ENCODE assay signal across 8 cellular contexts in the genomic region with DNA sequence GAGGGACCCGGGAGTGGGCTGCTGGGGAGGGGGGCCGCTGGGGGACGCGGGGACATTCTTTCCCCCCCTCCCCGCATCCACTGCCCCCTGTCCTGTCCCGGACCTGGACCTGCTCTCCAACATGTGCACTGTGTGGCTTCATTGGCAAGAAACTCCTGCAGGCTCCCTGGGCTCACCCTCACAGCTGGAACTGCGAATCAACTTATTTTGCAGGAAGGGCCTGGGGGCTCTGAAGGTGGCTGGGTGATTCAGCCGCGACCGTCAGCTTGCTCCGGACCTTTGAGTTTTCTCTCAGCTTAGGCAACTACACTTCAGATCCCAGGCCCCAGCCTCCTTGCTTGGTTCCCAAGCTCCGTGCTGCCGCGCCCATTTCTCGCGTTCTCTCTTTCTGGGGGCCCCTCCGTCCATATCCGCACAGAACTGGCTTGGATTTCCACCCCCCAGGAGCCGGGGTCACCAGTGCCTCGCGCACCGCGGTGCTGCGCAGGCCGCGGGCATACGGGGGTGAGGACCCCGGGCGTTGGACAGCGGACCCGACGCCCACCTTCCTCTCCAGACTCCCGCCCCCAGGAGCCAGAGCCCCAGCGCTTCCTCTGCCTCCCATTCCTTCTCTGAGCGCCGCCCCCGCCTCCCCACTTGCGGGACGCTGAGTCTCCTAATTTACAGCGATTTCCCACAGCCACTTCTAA. TPM values are rescaled to one million over a fixed set of nuclear protein-coding genes. Genes with fewer than 3 reads are reported as not detected.
DNase-seq lines count a peak whose midpoint lies in the region; ATAC-seq and TF ChIP-seq lines count a peak whose summit lies in the region.

No MANE protein-coding gene starts in this region.

- WGBS in SK-N-SH (ENCODE audit: low lambda C conversion rate), result 53% methylated on average over 40 of the region's 40 CpGs

- H3K27me3 ChIP-seq in SK-N-SH (ENCODE audit: insufficient read depth) (no peaks in the 10 kb centered on the region), fibroblast of lung (ENCODE audit: control insufficient read depth, insufficient read depth, low read length) (no peaks in the 10 kb centered on the region), osteoblast (ENCODE audit: insufficient read depth, low read length) (no peaks in the 10 kb centered on the region)

- no peak for TF ChIP-seq RAD21 in SK-N-SH (IDR thresholded peaks at IDR 0.05; ENCODE audit: low read length)

- TF ChIP-seq CTCF in GM12865 (IDR thresholded peaks at IDR 0.05; ENCODE audit: insufficient read depth, low read depth, low read length, missing control alignments) (no peak), SK-N-SH (IDR thresholded peaks at IDR 0.05) (no peak), fibroblast of lung (conservative IDR thresholded peaks at IDR 0.05 in 1 of 2, IDR thresholded peaks at IDR 0.05 in 1 of 2; ENCODE audit: low read depth in 1 of 2, low read length in 2 of 2) (no peak), osteoblast (IDR thresholded peaks at IDR 0.05; ENCODE audit: extremely low read depth, low read depth, low read length) (no peak)

- H3K4me2 ChIP-seq in SK-N-SH, result peak overlapping the region; percentile 98
- peak overlapping the region; percentile 98 for H3K4me2 ChIP-seq in fibroblast of lung (ENCODE audit: extremely low read depth, insufficient read depth, low read length)
- H3K4me2 ChIP-seq in osteoblast (ENCODE audit: insufficient read depth, low read length), result peak overlapping the region; percentile 93

- H2AFZ ChIP-seq in SK-N-SH (ENCODE audit: low read depth) (0 out of 2 replicates have a peak overlapping the region, but pooled peaks have one; percentile 46), fibroblast of lung (ENCODE audit: low read length) (peak overlapping the region; percentile 13), osteoblast (ENCODE audit: low read length) (peak overlapping the region; percentile 70)

- H3K4me1 ChIP-seq in SK-N-SH (ENCODE audit: control insufficient read depth in 1 of 2, insufficient read depth in 2 of 2, low read depth in 1 of 2, low read length in 1 of 2) (peaks cover 23 to 41% of the 10 kb centered on the region in 2 experiments; a peak in 3 of 4 replicates), fibroblast of lung (ENCODE audit: control insufficient read depth, extremely low read depth, insufficient read depth, low read length) (peaks cover 11% of the 10 kb centered on the region), osteoblast (ENCODE audit: insufficient read depth, low read length) (peaks cover 41% of the 10 kb centered on the region)

- H3K9ac ChIP-seq in SK-N-SH (peak overlapping the region; percentile 99; the same call in 1 of the 2 replicates), fibroblast of lung (ENCODE audit: insufficient read depth, low read length) (peak overlapping the region; percentile 73)

- H3K36me3 ChIP-seq in SK-N-SH (replicated peaks in 1 of 2; ENCODE audit: control insufficient read depth in 1 of 2, insufficient read depth in 2 of 2, low read length in 1 of 2) (peaks cover 0 to 4% of the 10 kb centered on the region in 2 experiments), fibroblast of lung (ENCODE audit: control insufficient read depth, insufficient read depth, low read length) (peaks cover 9% of the 10 kb centered on the region), osteoblast (ENCODE audit: insufficient read depth, low read length) (no peaks in the 10 kb centered on the region)

- ATAC-seq in HG02642 (IDR thresholded peaks at IDR 0.05; ENCODE audit: poor library complexity, unreplicated experiment) (no peak), GM19463 (IDR thresholded peaks at IDR 0.05; ENCODE audit: unreplicated experiment) (no peak)

- CTCF ChIA-PET in SK-N-SH (lab: Yijun Ruan, JAX), result interaction anchor here (0.7 to 2.3 kb wide), 4 partner anchors 13 to 167 kb away, joined by 4 to 12 read pairs (median 7); no protein-coding TSS in a partner anchor

- H3K27ac ChIP-seq in SK-N-SH (ENCODE audit: low read depth in 2 of 2, low read length in 1 of 2) (peak overlapping the region in 1 of 2 experiments; percentile 50; a peak in 3 of 4 replicates), fibroblast of lung (ENCODE audit: insufficient read depth, low read length) (peak overlapping the region; percentile 82), osteoblast (ENCODE audit: low read depth, low read length) (peak overlapping the region; percentile 37)

- DNase-seq in GM12865 (ENCODE audit: low read depth) (no peak), SK-N-SH (no peak), fibroblast of lung (ENCODE audit: low read depth in 2 of 2) (peak; percentile 44 to 57), osteoblast (ENCODE audit: insufficient read length, low spot score, missing footprints) (peak; percentile 94), mesenteric fat pad (ENCODE audit: low spot score) (no peak), MV-4-11 (lab: John Stamatoyannopoulos, UW) (no peak)

- no peak for TF ChIP-seq EP300 in SK-N-SH (IDR thresholded peaks at IDR 0.05; ENCODE audit: borderline replicate concordance in 1 of 2, low read depth in 1 of 2, low read length in 1 of 2)

- peaks cover 16% of the 10 kb centered on the region for H3F3A ChIP-seq in SK-N-SH (replicated peaks; ENCODE audit: insufficient read depth)

- H3K4me3 ChIP-seq in GM12865 (ENCODE audit: low read depth, low read length) (peak overlapping the region; percentile 77), SK-N-SH (ENCODE audit: low read depth in 2 of 2, low read length in 1 of 2) (peak overlapping the region; percentile 75 to 98), fibroblast of lung (replicated peaks in 1 of 4; ENCODE audit: control extremely low read depth in 1 of 4, insufficient read depth in 1 of 4, low read depth in 3 of 4, low read length in 4 of 4) (peak overlapping the region; percentile 57 to 98 (median 84)), osteoblast (ENCODE audit: insufficient read depth, low read length) (peak overlapping the region; percentile 98)

- H4K20me1 ChIP-seq in SK-N-SH (ENCODE audit: insufficient read depth), result peaks cover 35% of the 10 kb centered on the region
- H4K20me1 ChIP-seq in fibroblast of lung (ENCODE audit: control insufficient read depth, extremely low read depth, insufficient read depth, low read length), result peaks cover 3% of the 10 kb centered on the region
- H4K20me1 ChIP-seq in osteoblast (ENCODE audit: insufficient read depth, low read length), result peaks cover 32% of the 10 kb centered on the region

- POLR2A ChIA-PET in SK-N-SH (lab: Yijun Ruan, JAX), result interaction anchor here (0.6 to 2.1 kb wide), 6 partner anchors 8 to 152 kb away, joined by 3 to 9 read pairs (median 3); a partner anchor contains a TSS

- H3K9me2 ChIP-seq in SK-N-SH, result no peaks in the 10 kb centered on the region

- H3K79me2 ChIP-seq in SK-N-SH (ENCODE audit: insufficient read depth) (peaks cover 72% of the 10 kb centered on the region), fibroblast of lung (ENCODE audit: control insufficient read depth, insufficient read depth, low read length) (peaks cover 62% of the 10 kb centered on the region), osteoblast (ENCODE audit: insufficient read depth, low read length) (peaks cover 45% of the 10 kb centered on the region)

- H3K9me3 ChIP-seq in SK-N-SH (no peaks in the 10 kb centered on the region), fibroblast of lung (ENCODE audit: control insufficient read depth, insufficient read depth, low read depth, low read length) (no peaks in the 10 kb centered on the region), osteoblast (ENCODE audit: low read depth, low read length) (no peaks in the 10 kb centered on the region)

TF ChIP-seq in SK-N-SH, 30 proteins besides CTCF, POLR2A, EP300 and RAD21 (continues in another document):
- TF ChIP-seq, protein P1, sequence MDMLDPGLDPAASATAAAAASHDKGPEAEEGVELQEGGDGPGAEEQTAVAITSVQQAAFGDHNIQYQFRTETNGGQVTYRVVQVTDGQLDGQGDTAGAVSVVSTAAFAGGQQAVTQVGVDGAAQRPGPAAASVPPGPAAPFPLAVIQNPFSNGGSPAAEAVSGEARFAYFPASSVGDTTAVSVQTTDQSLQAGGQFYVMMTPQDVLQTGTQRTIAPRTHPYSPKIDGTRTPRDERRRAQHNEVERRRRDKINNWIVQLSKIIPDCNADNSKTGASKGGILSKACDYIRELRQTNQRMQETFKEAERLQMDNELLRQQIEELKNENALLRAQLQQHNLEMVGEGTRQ (IDR thresholded peaks at IDR 0.05; ENCODE audit: borderline replicate concordance, low read depth, low read length), result no peak

RNA-seq across cellular contexts. Expression of a gene that starts 0.5 kb away (rescaled TPM):
- 57.8 and 62.3 TPM in 2 replicates for polyA plus RNA-seq in SK-N-SH (2012; rRNA removed)
- polyA plus RNA-seq in SK-N-SH (2012; cell fraction: cytosol; rRNA removed), result 49.7 and 55.0 TPM in 2 replicates
- polyA plus RNA-seq in SK-N-SH (2012; cell fraction: nucleus; rRNA removed), result 78.7 and 115 TPM in 2 replicates
- total RNA-seq in fibroblast of lung, result 396 and 762 TPM in 2 replicates
- polyA plus RNA-seq in fibroblast of lung, result 209 and 220 TPM in 2 replicates
- polyA plus RNA-seq in fibroblast of lung (2012), result 281 and 392 TPM in 2 replicates
- 340 and 357 TPM in 2 replicates for polyA minus RNA-seq in fibroblast of lung (ENCODE audit: low replicate concordance)
- total RNA-seq in osteoblast, result 646 and 720 TPM in 2 replicates
- 1,254 TPM for total RNA-seq in mesenteric fat pad

RNA-seq across cellular contexts. Expression of a gene that starts 26.6 kb away (rescaled TPM):
- polyA plus RNA-seq in SK-N-SH (2012; rRNA removed), result 1,853 and 2,105 TPM in 2 replicates
- 1,837 and 2,039 TPM in 2 replicates for polyA plus RNA-seq in SK-N-SH (2012; cell fraction: cytosol; rRNA removed)
- polyA plus RNA-seq in SK-N-SH (2012; cell fraction: nucleus; rRNA removed), result 604 and 627 TPM in 2 replicates
- 1,405 and 1,825 TPM in 2 replicates for total RNA-seq in fibroblast of lung
- 1,308 and 1,333 TPM in 2 replicates for polyA plus RNA-seq in fibroblast of lung
- 1,642 and 1,675 TPM in 2 replicates for polyA plus RNA-seq in fibroblast of lung (2012)
- 2,187 and 2,476 TPM in 2 replicates for polyA minus RNA-seq in fibroblast of lung (ENCODE audit: low replicate concordance)
- 1,004 and 1,049 TPM in 2 replicates for total RNA-seq in osteoblast
- total RNA-seq in mesenteric fat pad, result 865 TPM

RNA-seq across cellular contexts. Expression of a gene that starts 44.2 kb away (rescaled TPM):
- polyA plus RNA-seq in SK-N-SH (2012; rRNA removed) (27.3 and 30.0 TPM in 2 replicates), fibroblast of lung (5.5 and 6.8 TPM in 2 replicates)
- polyA plus RNA-seq in SK-N-SH (2012; cell fraction: cytosol; rRNA removed), result 10.5 and 13.8 TPM in 2 replicates
- polyA plus RNA-seq in SK-N-SH (2012; cell fraction: nucleus; rRNA removed), result 97.9 and 105 TPM in 2 replicates
- total RNA-seq in fibroblast of lung (6.9 and 7.8 TPM in 2 replicates), osteoblast (6.5 and 7.6 TPM in 2 replicates), mesenteric fat pad (13.4 TPM)
- 7.1 and 9.5 TPM in 2 replicates for polyA plus RNA-seq in fibroblast of lung (2012)
- 5.9 and 7.1 TPM in 2 replicates for polyA minus RNA-seq in fibroblast of lung (ENCODE audit: low replicate concordance)

RNA-seq across cellular contexts. Expression of a gene that starts 54.6 kb away (rescaled TPM):
- polyA plus RNA-seq in SK-N-SH (2012; rRNA removed) (18.4 and 20.6 TPM in 2 replicates), fibroblast of lung (31.4 and 33.6 TPM in 2 replicates)
- polyA plus RNA-seq in SK-N-SH (2012; cell fraction: cytosol; rRNA removed), result 12.7 and 15.6 TPM in 2 replicates
- 57.9 and 72.2 TPM in 2 replicates for polyA plus RNA-seq in SK-N-SH (2012; cell fraction: nucleus; rRNA removed)
- total RNA-seq in fibroblast of lung (117 and 124 TPM in 2 replicates), osteoblast (102 and 105 TPM in 2 replicates), mesenteric fat pad (103 TPM)
- polyA plus RNA-seq in fibroblast of lung (2012), result 65.0 and 77.5 TPM in 2 replicates
- polyA minus RNA-seq in fibroblast of lung (ENCODE audit: low replicate concordance), result 73.0 and 89.7 TPM in 2 replicates

Comparison
In these comparisons a context has a peak if more than half of its experiments do, and no peak if none do; other contexts are left out.
1. DNase-seq: peak in fibroblast of lung (2 of 2) and osteoblast (single experiment); none in GM12865 (single experiment), SK-N-SH (single experiment), mesenteric fat pad (single experiment) and MV-4-11 (single experiment).
2. H2AFZ ChIP-seq: peak in every context shown above with its lines; median percentile 70 in osteoblast; 46 in SK-N-SH; 13 in fibroblast of lung.
3. Peak in every context shown above with its lines, with median percentiles within 50 percentile points of each other: H3K4me3 ChIP-seq and H3K4me2 ChIP-seq.